8 cellular contexts compared by ENCODE assay signal in the genomic region with DNA sequence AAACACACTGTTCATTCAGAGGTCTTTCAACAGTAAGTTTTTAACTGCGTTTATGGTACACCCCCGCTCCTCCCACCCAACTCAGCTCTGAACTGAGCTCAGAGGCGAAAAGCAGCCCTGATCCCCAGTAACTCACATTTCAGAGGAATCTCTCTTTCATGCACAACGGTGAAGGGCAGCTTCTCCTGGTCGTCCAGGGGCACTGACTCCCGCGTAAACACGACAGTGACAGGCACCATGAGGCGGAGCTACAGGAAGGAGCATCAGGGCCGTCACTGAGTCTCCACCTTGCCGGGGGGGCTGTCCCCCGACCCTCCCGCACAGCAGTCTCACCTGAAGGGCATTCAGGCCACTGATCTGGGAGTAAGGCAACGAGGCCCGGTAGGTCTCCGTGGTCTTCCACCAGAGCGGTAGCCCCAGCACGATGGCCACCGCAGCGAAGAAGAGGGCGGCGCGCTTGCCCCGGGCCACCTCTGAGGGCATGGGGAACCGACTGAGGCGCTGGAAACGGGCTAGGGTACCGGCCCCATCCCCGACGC. TPM values are rescaled to one million over a fixed set of nuclear protein-coding genes. Genes with fewer than 3 reads are reported as not detected.
A peak's percentile ranks its signal among the peaks of the same experiment; 100 is the strongest.
DNase-seq lines count a peak whose midpoint lies in the region; ATAC-seq and TF ChIP-seq lines count a peak whose summit lies in the region.

No MANE protein-coding gene starts in this region.

- H4K20me1 ChIP-seq in Loucy (ENCODE audit: insufficient read depth, low read length, poor library complexity, severe bottlenecking): peaks cover 11% of the 10 kb centered on the region

- peak overlapping the region; percentile 59 to 77 for H3K27ac ChIP-seq in coronary artery

- peaks cover 52% of the 10 kb centered on the region for H3K79me2 ChIP-seq in Loucy (ENCODE audit: insufficient read depth, low read length)

- POLR2A ChIA-PET in WTC11 (lab: Charles Lee): interaction anchor here (0.7 to 1.7 kb wide), 7 partner anchors 18 to 381 kb away, joined by 3 to 8 read pairs (median 3); a partner anchor contains a TSS

- H3K4me3 ChIP-seq in Loucy (ENCODE audit: low read length, poor library complexity, severe bottlenecking) (peak overlapping the region; percentile 93), coronary artery (peak overlapping the region; percentile 92)

- peak overlapping the region; percentile 84 for H3K9ac ChIP-seq in Loucy (ENCODE audit: low read depth, low read length, poor library complexity, severe bottlenecking)

- H3K4me1 Mint-ChIP-seq in WTC11: peaks cover 16% of the 10 kb centered on the region
- peaks cover 56% of the 10 kb centered on the region for H3K4me1 Mint-ChIP-seq in stimulated activated naive CD8-positive, alpha-beta T cell treated with anti-CD3 and anti-CD28 coated beads, Interleukin-15, Interleukin-2, amounts not matched to agents 100 ng/mL and 50 ng/mL, for 24 hours (ENCODE audit: low read depth)

- H3K9me2 ChIP-seq in Loucy (replicated peaks; ENCODE audit: low read depth, low read length): no peaks in the 10 kb centered on the region

- CTCF ChIA-PET in WTC11 (lab: Charles Lee): interaction anchor here (0.6 to 4.9 kb wide), 14 partner anchors 20 to 308 kb away, joined by 3 to 26 read pairs (median 5); a partner anchor contains a TSS

- H3K4me2 ChIP-seq in Loucy (ENCODE audit: low read depth, low read length, poor library complexity, severe bottlenecking): peak overlapping the region; percentile 85

- TF ChIP-seq CTCF in Loucy (conservative IDR thresholded peaks at IDR 0.05; ENCODE audit: low read length) (no peak), WTC11 (IDR thresholded peaks at IDR 0.05) (no peak), coronary artery (IDR thresholded peaks at IDR 0.05) (no peak)

- H3K27ac Mint-ChIP-seq in WTC11: peak overlapping the region; percentile 87
- H3K27ac Mint-ChIP-seq in stimulated activated naive CD8-positive, alpha-beta T cell treated with anti-CD3 and anti-CD28 coated beads, Interleukin-15, Interleukin-2, amounts not matched to agents 100 ng/mL and 50 ng/mL, for 24 hours: peak overlapping the region; percentile 91

- H3K9me3 ChIP-seq in Loucy (ENCODE audit: insufficient read depth, low read depth, low read length): no peaks in the 10 kb centered on the region

- ATAC-seq in GM21723 (IDR thresholded peaks at IDR 0.05; ENCODE audit: unreplicated experiment) (peak; percentile 27), WTC11 (peak; percentile 9)

- DNase-seq in EH (ENCODE audit: low read depth) (peak; percentile 30), WTC11 (ENCODE audit: low spot score) (peak; percentile 55), coronary artery (ENCODE audit: low spot score) (no peak), medulla oblongata (ENCODE audit: extremely low spot score) (peak; percentile 34), middle frontal gyrus (ENCODE audit: extremely low spot score, low spot score) (no peak)

- H3K36me3 ChIP-seq in Loucy (ENCODE audit: insufficient read depth, low read length): no peaks in the 10 kb centered on the region; the same call in 1 of the 2 replicates

- peak overlapping the region; percentile 94 for H2AFZ ChIP-seq in Loucy (ENCODE audit: low read length)

- peaks cover 3% of the 10 kb centered on the region; the same call in 1 of the 2 replicates for H3K27me3 Mint-ChIP-seq in WTC11 (ENCODE audit: low read depth)
- H3K27me3 Mint-ChIP-seq in stimulated activated naive CD8-positive, alpha-beta T cell treated with anti-CD3 and anti-CD28 coated beads, Interleukin-15, Interleukin-2, amounts not matched to agents 100 ng/mL and 50 ng/mL, for 24 hours: no peaks in the 10 kb centered on the region

- peaks cover 45% of the 10 kb centered on the region for H3K4me1 ChIP-seq in Loucy (ENCODE audit: insufficient read depth, low read length, poor library complexity, severe bottlenecking)

- peaks cover 25% of the 10 kb centered on the region for H3K36me3 Mint-ChIP-seq in WTC11
- H3K36me3 Mint-ChIP-seq in stimulated activated naive CD8-positive, alpha-beta T cell treated with anti-CD3 and anti-CD28 coated beads, Interleukin-15, Interleukin-2, amounts not matched to agents 100 ng/mL and 50 ng/mL, for 24 hours (ENCODE audit: low read depth): peaks cover 47% of the 10 kb centered on the region

- H3K4me3 Mint-ChIP-seq in WTC11: peak overlapping the region; percentile 91
- peak overlapping the region; percentile 95 for H3K4me3 Mint-ChIP-seq in stimulated activated naive CD8-positive, alpha-beta T cell treated with anti-CD3 and anti-CD28 coated beads, Interleukin-15, Interleukin-2, amounts not matched to agents 100 ng/mL and 50 ng/mL, for 24 hours

- no peaks in the 10 kb centered on the region for H3K9me3 Mint-ChIP-seq in WTC11
- no peaks in the 10 kb centered on the region for H3K9me3 Mint-ChIP-seq in stimulated activated naive CD8-positive, alpha-beta T cell treated with anti-CD3 and anti-CD28 coated beads, Interleukin-15, Interleukin-2, amounts not matched to agents 100 ng/mL and 50 ng/mL, for 24 hours

- no peaks in the 10 kb centered on the region for H3K27me3 ChIP-seq in Loucy (ENCODE audit: insufficient read depth, low read length, poor library complexity, severe bottlenecking)

- H3F3A ChIP-seq in Loucy (ENCODE audit: low read depth): no peaks in the 10 kb centered on the region

TF ChIP-seq in WTC11, 78 proteins besides CTCF, POLR2A, EP300 and RAD21:
- TF ChIP-seq FOXK1 (CRISPR knock-in tag; IDR thresholded peaks at IDR 0.05) (peak; percentile 85; the same call in 1 of the 2 replicates), CREM (CRISPR knock-in tag; IDR thresholded peaks at IDR 0.05) (0 out of 2 replicates have a peak, but pooled peaks have one; percentile 31), ZNF219 (CRISPR knock-in tag; IDR thresholded peaks at IDR 0.05; ENCODE audit: borderline replicate concordance) (0 out of 2 replicates have a peak, but pooled peaks have one; percentile 24), RORB (CRISPR knock-in tag; IDR thresholded peaks at IDR 0.05) (no peak)
- TF ChIP-seq, protein P1, sequence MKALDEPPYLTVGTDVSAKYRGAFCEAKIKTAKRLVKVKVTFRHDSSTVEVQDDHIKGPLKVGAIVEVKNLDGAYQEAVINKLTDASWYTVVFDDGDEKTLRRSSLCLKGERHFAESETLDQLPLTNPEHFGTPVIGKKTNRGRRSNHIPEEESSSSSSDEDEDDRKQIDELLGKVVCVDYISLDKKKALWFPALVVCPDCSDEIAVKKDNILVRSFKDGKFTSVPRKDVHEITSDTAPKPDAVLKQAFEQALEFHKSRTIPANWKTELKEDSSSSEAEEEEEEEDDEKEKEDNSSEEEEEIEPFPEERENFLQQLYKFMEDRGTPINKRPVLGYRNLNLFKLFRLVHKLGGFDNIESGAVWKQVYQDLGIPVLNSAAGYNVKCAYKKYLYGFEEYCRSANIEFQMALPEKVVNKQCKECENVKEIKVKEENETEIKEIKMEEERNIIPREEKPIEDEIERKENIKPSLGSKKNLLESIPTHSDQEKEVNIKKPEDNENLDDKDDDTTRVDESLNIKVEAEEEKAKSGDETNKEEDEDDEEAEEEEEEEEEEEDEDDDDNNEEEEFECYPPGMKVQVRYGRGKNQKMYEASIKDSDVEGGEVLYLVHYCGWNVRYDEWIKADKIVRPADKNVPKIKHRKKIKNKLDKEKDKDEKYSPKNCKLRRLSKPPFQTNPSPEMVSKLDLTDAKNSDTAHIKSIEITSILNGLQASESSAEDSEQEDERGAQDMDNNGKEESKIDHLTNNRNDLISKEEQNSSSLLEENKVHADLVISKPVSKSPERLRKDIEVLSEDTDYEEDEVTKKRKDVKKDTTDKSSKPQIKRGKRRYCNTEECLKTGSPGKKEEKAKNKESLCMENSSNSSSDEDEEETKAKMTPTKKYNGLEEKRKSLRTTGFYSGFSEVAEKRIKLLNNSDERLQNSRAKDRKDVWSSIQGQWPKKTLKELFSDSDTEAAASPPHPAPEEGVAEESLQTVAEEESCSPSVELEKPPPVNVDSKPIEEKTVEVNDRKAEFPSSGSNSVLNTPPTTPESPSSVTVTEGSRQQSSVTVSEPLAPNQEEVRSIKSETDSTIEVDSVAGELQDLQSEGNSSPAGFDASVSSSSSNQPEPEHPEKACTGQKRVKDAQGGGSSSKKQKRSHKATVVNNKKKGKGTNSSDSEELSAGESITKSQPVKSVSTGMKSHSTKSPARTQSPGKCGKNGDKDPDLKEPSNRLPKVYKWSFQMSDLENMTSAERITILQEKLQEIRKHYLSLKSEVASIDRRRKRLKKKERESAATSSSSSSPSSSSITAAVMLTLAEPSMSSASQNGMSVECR (CRISPR knock-in tag; IDR thresholded peaks at IDR 0.05; ENCODE audit: borderline replicate concordance): peak; percentile 77; the same call in 1 of the 2 replicates
- TF ChIP-seq, protein P2, sequence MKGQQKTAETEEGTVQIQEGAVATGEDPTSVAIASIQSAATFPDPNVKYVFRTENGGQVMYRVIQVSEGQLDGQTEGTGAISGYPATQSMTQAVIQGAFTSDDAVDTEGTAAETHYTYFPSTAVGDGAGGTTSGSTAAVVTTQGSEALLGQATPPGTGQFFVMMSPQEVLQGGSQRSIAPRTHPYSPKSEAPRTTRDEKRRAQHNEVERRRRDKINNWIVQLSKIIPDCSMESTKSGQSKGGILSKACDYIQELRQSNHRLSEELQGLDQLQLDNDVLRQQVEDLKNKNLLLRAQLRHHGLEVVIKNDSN (CRISPR knock-in tag; IDR thresholded peaks at IDR 0.05): peak; percentile 27; the same call in 1 of the 2 replicates
- TF ChIP-seq, protein P3, sequence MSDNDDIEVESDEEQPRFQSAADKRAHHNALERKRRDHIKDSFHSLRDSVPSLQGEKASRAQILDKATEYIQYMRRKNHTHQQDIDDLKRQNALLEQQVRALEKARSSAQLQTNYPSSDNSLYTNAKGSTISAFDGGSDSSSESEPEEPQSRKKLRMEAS (CRISPR knock-in tag; IDR thresholded peaks at IDR 0.05): peak; percentile 48; the same call in 1 of the 2 replicates
- TF ChIP-seq, protein P4, sequence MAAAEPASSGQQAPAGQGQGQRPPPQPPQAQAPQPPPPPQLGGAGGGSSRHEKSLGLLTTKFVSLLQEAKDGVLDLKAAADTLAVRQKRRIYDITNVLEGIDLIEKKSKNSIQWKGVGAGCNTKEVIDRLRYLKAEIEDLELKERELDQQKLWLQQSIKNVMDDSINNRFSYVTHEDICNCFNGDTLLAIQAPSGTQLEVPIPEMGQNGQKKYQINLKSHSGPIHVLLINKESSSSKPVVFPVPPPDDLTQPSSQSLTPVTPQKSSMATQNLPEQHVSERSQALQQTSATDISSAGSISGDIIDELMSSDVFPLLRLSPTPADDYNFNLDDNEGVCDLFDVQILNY (CRISPR knock-in tag; IDR thresholded peaks at IDR 0.05): no peak
TF ChIP-seq in WTC11: peak in this region for 6.

RNA-seq across cellular contexts. Expression of a gene that starts 0.5 kb away (rescaled TPM):
- 50.6 to 55.0 TPM (median 54.6 TPM) in 3 replicates for total RNA-seq in WTC11 (2021)

RNA-seq across cellular contexts. Expression of a gene that starts 5.9 kb away (rescaled TPM):
- total RNA-seq in WTC11 (2021): 73.5 to 95.7 TPM (median 94.2 TPM) in 3 replicates

RNA-seq across cellular contexts. Expression of a gene that starts 18.4 kb away (rescaled TPM):
- 53.3 to 59.6 TPM (median 54.6 TPM) in 3 replicates for total RNA-seq in WTC11 (2021)

RNA-seq across cellular contexts. Expression of a gene that starts 28.0 kb away (rescaled TPM):
- total RNA-seq in WTC11 (2021): 120 to 146 TPM (median 125 TPM) in 3 replicates

RNA-seq across cellular contexts. Expression of a gene that starts 43.2 kb away (rescaled TPM):
- total RNA-seq in WTC11 (2021): 23.7 to 28.0 TPM (median 25.6 TPM) in 3 replicates

Comparison
In these comparisons a context has a peak if more than half of its experiments do, and no peak if none do; other contexts are left out.
1. DNase-seq: peak in EH (single experiment), WTC11 (single experiment) and medulla oblongata (single experiment); none in coronary artery (single experiment) and middle frontal gyrus (single experiment).